In genomic region chr4:2868840-2869487, GRCh38 we compare ENCODE assay signal across 13 cellular contexts. TPM values are rescaled to one million over a fixed set of nuclear protein-coding genes. Genes with fewer than 3 reads are reported as not detected.
DNase-seq lines count a peak whose midpoint lies in the region; TF ChIP-seq lines count a peak whose summit lies in the region.
"Had no signal": no experiment of that assay in that cellular context is flagged by ENCODE, and none has a peak within 500 bp of the region (broad histone marks: within the 10 kb centered on the region; RNA-seq: fewer than 3 reads in every experiment).

No MANE protein-coding gene starts in this region.

- no peaks in the 10 kb centered on the region for H3K27me3 ChIP-seq in BLaER1 treated with 17β-estradiol and CSF1 and Interleukin-3, amounts not matched to agents 10 nM and 100 nM
- H3K27me3 ChIP-seq in left ventricle myocardium inferior (ENCODE audit: low read depth) = no peaks in the 10 kb centered on the region
- no peaks in the 10 kb centered on the region for H3K27me3 ChIP-seq in prostate gland (replicated peaks; ENCODE audit: insufficient read depth)

- peak overlapping the region; percentile 79 to 93 (median 88) for H3K4me2 ChIP-seq in BLaER1 treated with 17β-estradiol and CSF1 and Interleukin-3, amounts not matched to agents 10 nM and 100 nM

- no peak for TF ChIP-seq CTCF in VCaP (conservative IDR thresholded peaks at IDR 0.05)
- no peak for TF ChIP-seq CTCF in left ventricle myocardium inferior (IDR thresholded peaks at IDR 0.05; ENCODE audit: borderline replicate concordance)
- TF ChIP-seq CTCF in prostate gland (IDR thresholded peaks at IDR 0.05) = no peak

- H3K4me1 ChIP-seq in BLaER1 treated with 17β-estradiol and CSF1 and Interleukin-3, amounts not matched to agents 10 nM and 100 nM = peaks cover 68 to 100% (median 92%) of the 10 kb centered on the region in 10 experiments
- H3K4me1 ChIP-seq in left ventricle myocardium inferior = peaks cover 100% of the 10 kb centered on the region
- H3K4me1 ChIP-seq in prostate gland (replicated peaks) = peaks cover 14% of the 10 kb centered on the region

- DNase-seq in left ventricle myocardium inferior (no peak), prostate gland (ENCODE audit: low spot score) (no peak), SIG-M5 (lab: John Stamatoyannopoulos, UW) (no peak), NCI-H2227 treated with DMSO at 0.1 percent for 48 hours (lab: John Stamatoyannopoulos, UW) (no peak), islet precursor cell (no peak)
- no peak for DNase-seq in stimulated activated CD4-positive, alpha-beta T cell treated with anti-CD3 and anti-CD28 coated beads, Interleukin-1b, Interleukin-23, amount 100 ng/mL, for 48 hours
- DNase-seq: activated T-cell treated with anti-CD3 and anti-CD28 coated beads, Interleukin-2, amount 50 U/mL, for 72 hours; COR-L47; effector CD4-positive, alpha-beta T cell; stimulated activated CD4-positive, alpha-beta T cell treated with anti-CD3 and anti-CD28 coated beads, Interleukin-12 subunit alpha, Interleukin-12 subunit beta, amount 100 ng/mL, for 4 hours had no signal

- intact Hi-C loops in left ventricle myocardium inferior (cut with micrococcal nuclease) (no loop called here), prostate gland (cut with DNase I) (loop anchor here (10.0 kb wide), 1 partner anchor 404 kb away; the partner anchor contains the start of gene RNF4)

- H3K36me3 ChIP-seq in BLaER1 treated with 17β-estradiol and CSF1 and Interleukin-3, amounts not matched to agents 10 nM and 100 nM = peaks cover 0 to 12% (median 0%) of the 10 kb centered on the region in 11 experiments; a peak in 1 of 22 replicates
- H3K36me3 ChIP-seq in left ventricle myocardium inferior (no peaks in the 10 kb centered on the region), prostate gland (no peaks in the 10 kb centered on the region)

- no peak for TF ChIP-seq POLR2A in prostate gland (IDR thresholded peaks at IDR 0.05)

- WGBS in prostate gland = 68% methylated on average over 14 of the region's 14 CpGs

- H3K9ac ChIP-seq in BLaER1 treated with 17β-estradiol and CSF1 and Interleukin-3, amounts not matched to agents 10 nM and 100 nM = peak overlapping the region in 9 of 11 experiments; percentile 47 to 75 (median 60); a peak in 12 of 22 replicates

- peaks cover 24 to 100% (median 72%) of the 10 kb centered on the region in 11 experiments; a peak in 19 of 22 replicates for H4K20me1 ChIP-seq in BLaER1 treated with 17β-estradiol and CSF1 and Interleukin-3, amounts not matched to agents 10 nM and 100 nM

- peak overlapping the region in 8 of 11 experiments; percentile 49 to 72 (median 62); a peak in 11 of 22 replicates for H3K27ac ChIP-seq in BLaER1 treated with 17β-estradiol and CSF1 and Interleukin-3, amounts not matched to agents 10 nM and 100 nM
- H3K27ac ChIP-seq in VCaP (peak overlapping the region; percentile 92; the same call in 1 of the 2 replicates), left ventricle myocardium inferior (replicated peaks) (peak overlapping the region; percentile 76), prostate gland (peak overlapping the region; percentile 20 to 44)

- H3K9me3 ChIP-seq in BLaER1 treated with 17β-estradiol and CSF1 and Interleukin-3, amounts not matched to agents 10 nM and 100 nM (replicated peaks in 1 of 11) = no peaks in the 10 kb centered on the region
- no peaks in the 10 kb centered on the region for H3K9me3 ChIP-seq in left ventricle myocardium inferior (replicated peaks)
- H3K9me3 ChIP-seq in prostate gland = no peaks in the 10 kb centered on the region

- H3K4me3 ChIP-seq in BLaER1 treated with 17β-estradiol and CSF1 and Interleukin-3, amounts not matched to agents 10 nM and 100 nM = peak overlapping the region in 4 of 10 experiments; percentile 21 to 49 (median 42); a peak in 3 of 20 replicates
- peak overlapping the region; percentile 59 for H3K4me3 ChIP-seq in left ventricle myocardium inferior
- no peak overlapping the region for H3K4me3 ChIP-seq in prostate gland
- H3K4me3 ChIP-seq: GM12878 had no signal

RNA-seq across cellular contexts. Expression of gene ADD1, which starts 25.3 kb away (rescaled TPM):
- total RNA-seq in left ventricle myocardium inferior (212 TPM), prostate gland (100 to 1,000 TPM; 164 to 321 TPM)

Comparison
In these comparisons a context has a peak if more than half of its experiments do, and no peak if none do; other contexts are left out.
1. H3K27ac ChIP-seq: peak in every context shown above with its lines; median percentile 92 in VCaP; 76 in left ventricle myocardium inferior; 62 in BLaER1 treated with 17β-estradiol and CSF1 and Interleukin-3, amounts not matched to agents 10 nM and 100 nM; 32 in prostate gland.